ENCODE assay signal across 12 cellular contexts in the genomic region with DNA sequence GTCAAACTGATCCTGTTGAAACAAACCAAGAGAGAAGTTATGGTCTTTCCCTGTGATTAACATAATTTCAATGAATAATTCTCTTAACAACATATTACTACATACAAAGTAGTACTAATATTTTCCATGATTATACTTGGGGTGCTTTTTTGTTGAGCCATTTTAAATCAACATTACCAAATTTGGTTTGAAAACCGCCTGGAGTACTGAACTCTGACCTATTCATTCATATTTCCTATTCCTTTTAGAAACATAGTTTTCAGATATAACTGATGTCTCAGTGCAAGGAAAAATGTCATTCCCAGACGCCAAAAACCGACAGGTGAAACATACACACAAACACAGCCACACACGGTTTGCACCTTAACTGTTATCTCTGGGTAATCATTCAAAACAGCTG. TPM values are rescaled to one million over a fixed set of nuclear protein-coding genes. Genes with fewer than 3 reads are reported as not detected.
DNase-seq lines count a peak whose midpoint lies in the region; ATAC-seq and TF ChIP-seq lines count a peak whose summit lies in the region.
"Had no signal": no experiment of that assay in that cellular context is flagged by ENCODE, and none has a peak within 500 bp of the region (broad histone marks: within the 10 kb centered on the region; RNA-seq: fewer than 3 reads in every experiment).

No MANE protein-coding gene starts in this region.

- TF ChIP-seq CTCF in GM13976 (IDR thresholded peaks at IDR 0.05; ENCODE audit: borderline replicate concordance, control extremely low read depth, extremely low read depth, insufficient read depth, missing control alignments), result no peak

- peak overlapping the region; percentile 76 for H3K4me3 Mint-ChIP-seq in activated T-helper 1 cell treated with anti-CD3 and anti-CD28 coated beads, Interleukin-12 subunit alpha, Interleukin-12 subunit beta, Interleukin-2, Interleukin-4 antibody, amounts not matched to agents 30 ng/mL and 10 ng/mL and 1 ng/mL, durations not matched to agents 14 hours and 24 hours and 36 hours
- peak overlapping the region; percentile 69 to 76 for H3K4me3 Mint-ChIP-seq in stimulated activated naive CD8-positive, alpha-beta T cell treated with anti-CD3 and anti-CD28 coated beads, Interleukin-15, amount 100 ng/mL, for 72 hours
- H3K4me3 Mint-ChIP-seq: GM23338 had no signal

- peak overlapping the region; percentile 95 for H3K27ac Mint-ChIP-seq in activated T-helper 1 cell treated with anti-CD3 and anti-CD28 coated beads, Interleukin-12 subunit alpha, Interleukin-12 subunit beta, Interleukin-2, Interleukin-4 antibody, amounts not matched to agents 30 ng/mL and 10 ng/mL and 1 ng/mL, durations not matched to agents 14 hours and 24 hours and 36 hours
- peak overlapping the region; percentile 97 for H3K27ac Mint-ChIP-seq in stimulated activated naive CD8-positive, alpha-beta T cell treated with anti-CD3 and anti-CD28 coated beads, Interleukin-15, amount 100 ng/mL, for 72 hours
- H3K27ac Mint-ChIP-seq: GM23338 had no signal

- H3K27me3 Mint-ChIP-seq in activated T-helper 1 cell treated with anti-CD3 and anti-CD28 coated beads, Interleukin-12 subunit alpha, Interleukin-12 subunit beta, Interleukin-2, Interleukin-4 antibody, amounts not matched to agents 30 ng/mL and 10 ng/mL and 1 ng/mL, durations not matched to agents 14 hours and 24 hours and 36 hours (ENCODE audit: insufficient read depth), result no peaks in the 10 kb centered on the region
- H3K27me3 Mint-ChIP-seq in stimulated activated naive CD8-positive, alpha-beta T cell treated with anti-CD3 and anti-CD28 coated beads, Interleukin-15, amount 100 ng/mL, for 72 hours, result no peaks in the 10 kb centered on the region

- H3K4me1 Mint-ChIP-seq in activated T-helper 1 cell treated with anti-CD3 and anti-CD28 coated beads, Interleukin-12 subunit alpha, Interleukin-12 subunit beta, Interleukin-2, Interleukin-4 antibody, amounts not matched to agents 30 ng/mL and 10 ng/mL and 1 ng/mL, durations not matched to agents 14 hours and 24 hours and 36 hours (ENCODE audit: low read depth), result peaks cover 68% of the 10 kb centered on the region
- H3K4me1 Mint-ChIP-seq in stimulated activated naive CD8-positive, alpha-beta T cell treated with anti-CD3 and anti-CD28 coated beads, Interleukin-15, amount 100 ng/mL, for 72 hours, result peaks cover 83% of the 10 kb centered on the region

- ATAC-seq in stimulated activated naive CD8-positive, alpha-beta T cell treated with anti-CD3 and anti-CD28 coated beads, Interleukin-15, amount 100 ng/mL, for 72 hours, result peak; percentile 18
- ATAC-seq: GM23338 had no signal

- intact Hi-C loops in activated T-helper 1 cell treated with anti-CD3 and anti-CD28 coated beads, Interleukin-12 subunit alpha, Interleukin-12 subunit beta, Interleukin-2, Interleukin-4 antibody, amounts not matched to agents 30 ng/mL and 10 ng/mL and 1 ng/mL, durations not matched to agents 14 hours and 24 hours and 36 hours (cut with micrococcal nuclease), result loop anchor here (1.0 kb wide), 1 partner anchor 21 kb away; no protein-coding TSS in a partner anchor

- H3K36me3 Mint-ChIP-seq in activated T-helper 1 cell treated with anti-CD3 and anti-CD28 coated beads, Interleukin-12 subunit alpha, Interleukin-12 subunit beta, Interleukin-2, Interleukin-4 antibody, amounts not matched to agents 30 ng/mL and 10 ng/mL and 1 ng/mL, durations not matched to agents 14 hours and 24 hours and 36 hours (ENCODE audit: low read depth), result peaks cover 48% of the 10 kb centered on the region

- DNase-seq in HCEC 1CT, result peak; percentile 57
- no peak for DNase-seq in activated T-helper 1 cell treated with anti-CD3 and anti-CD28 coated beads, Interleukin-12 subunit alpha, Interleukin-12 subunit beta, Interleukin-2, Interleukin-4 antibody, amounts not matched to agents 30 ng/mL and 10 ng/mL and 1 ng/mL, durations not matched to agents 14 hours and 24 hours and 36 hours (ENCODE audit: low spot score)
- DNase-seq in iris pigment epithelial cell (ENCODE audit: low read depth), result peak; percentile 39
- DNase-seq in stimulated activated naive CD8-positive, alpha-beta T cell treated with anti-CD3 and anti-CD28 coated beads, Interleukin-15, amount 100 ng/mL, for 72 hours, result no peak
- no peak for DNase-seq in SKM-1 treated with dmso at 0.1 percent for 144 hours (lab: John Stamatoyannopoulos, UW; ENCODE audit: unreplicated experiment)
- no peak for DNase-seq in HuH-7.5 (ENCODE audit: low spot score)
- no peak for DNase-seq in GM13976 (ENCODE audit: low spot score)
- DNase-seq: amniotic stem cell; kidney glomerular epithelial cell; NK-92 treated with Interleukin-12 subunit alpha and Interleukin-12 subunit beta, amount 100 ng/mL, for 24 hours; right cardiac atrium had no signal

- in situ Hi-C loops in GM13976 (cut with MboI; ENCODE audit: low sequenced_read_pairs, unreplicated experiment), result no loop called here

- no peaks in the 10 kb centered on the region for H3K9me3 Mint-ChIP-seq in activated T-helper 1 cell treated with anti-CD3 and anti-CD28 coated beads, Interleukin-12 subunit alpha, Interleukin-12 subunit beta, Interleukin-2, Interleukin-4 antibody, amounts not matched to agents 30 ng/mL and 10 ng/mL and 1 ng/mL, durations not matched to agents 14 hours and 24 hours and 36 hours
- H3K9me3 Mint-ChIP-seq in stimulated activated naive CD8-positive, alpha-beta T cell treated with anti-CD3 and anti-CD28 coated beads, Interleukin-15, amount 100 ng/mL, for 72 hours, result no peaks in the 10 kb centered on the region
- H3K9me3 Mint-ChIP-seq: GM23338 had no signal

RNA-seq across cellular contexts. Expression of gene FNBP1, which starts 48.0 kb away (rescaled TPM):
- 195 and 202 TPM in 2 replicates for total RNA-seq in activated T-helper 1 cell treated with anti-CD3 and anti-CD28 coated beads, Interleukin-12 subunit alpha, Interleukin-12 subunit beta, Interleukin-2, Interleukin-4 antibody, amounts not matched to agents 30 ng/mL and 10 ng/mL and 1 ng/mL, durations not matched to agents 14 hours and 24 hours and 36 hours

RNA-seq across cellular contexts. Expression of gene GPR107, which starts 58.8 kb away (rescaled TPM):
- total RNA-seq in activated T-helper 1 cell treated with anti-CD3 and anti-CD28 coated beads, Interleukin-12 subunit alpha, Interleukin-12 subunit beta, Interleukin-2, Interleukin-4 antibody, amounts not matched to agents 30 ng/mL and 10 ng/mL and 1 ng/mL, durations not matched to agents 14 hours and 24 hours and 36 hours, result 23.1 and 24.9 TPM in 2 replicates

Comparison
In these comparisons a context has a peak if more than half of its experiments do, and no peak if none do; other contexts are left out.
1. DNase-seq: peak in HCEC 1CT (single experiment) and iris pigment epithelial cell (single experiment); none in activated T-helper 1 cell treated with anti-CD3 and anti-CD28 coated beads, Interleukin-12 subunit alpha, Interleukin-12 subunit beta, Interleukin-2, Interleukin-4 antibody, amounts not matched to agents 30 ng/mL and 10 ng/mL and 1 ng/mL, durations not matched to agents 14 hours and 24 hours and 36 hours (single experiment), stimulated activated naive CD8-positive, alpha-beta T cell treated with anti-CD3 and anti-CD28 coated beads, Interleukin-15, amount 100 ng/mL, for 72 hours (0 of 2), SKM-1 treated with dmso at 0.1 percent for 144 hours (single experiment), HuH-7.5 (single experiment) and GM13976 (single experiment).